Comparison of ENCODE assay signal across 10 cellular contexts in the genomic region with DNA sequence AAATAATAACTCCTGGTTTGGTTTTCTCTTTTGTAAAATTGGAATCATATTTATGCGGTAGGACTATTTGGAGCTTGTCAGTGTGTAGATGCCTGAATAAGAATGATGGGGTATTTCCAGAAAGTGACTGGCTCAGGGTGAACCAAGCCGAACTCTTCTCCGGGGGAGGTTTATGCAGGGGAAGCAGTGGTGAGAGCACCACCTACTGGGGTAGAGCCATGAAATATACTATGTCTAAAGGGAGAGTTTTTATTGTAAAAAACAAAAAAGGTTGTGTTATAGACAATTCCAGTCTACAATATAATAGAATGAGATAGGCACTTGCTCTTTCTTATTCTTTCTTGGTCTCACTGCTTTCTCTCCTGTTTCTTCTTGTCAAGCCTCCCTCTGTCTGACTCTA.
DNase-seq lines count a peak whose midpoint lies in the region; ATAC-seq and TF ChIP-seq lines count a peak whose summit lies in the region.
"Had no signal": no experiment of that assay in that cellular context is flagged by ENCODE, and none has a peak within 500 bp of the region (broad histone marks: within the 10 kb centered on the region; RNA-seq: fewer than 3 reads in every experiment).

No MANE protein-coding gene starts in this region.

- no peaks in the 10 kb centered on the region for H3K36me3 Mint-ChIP-seq in neural progenitor cell
- H3K36me3 Mint-ChIP-seq: natural killer cell treated with Interleukin-12 subunit alpha and Interleukin-12 subunit beta and Interleukin-15 and Interleukin-18, amount 100 ng/mL, for 72 hours had no signal

- H3K9me3 ChIP-seq in neural progenitor cell (ENCODE audit: low read depth) (no peaks in the 10 kb centered on the region), vagina (no peaks in the 10 kb centered on the region)

- no peak overlapping the region for H3K27ac Mint-ChIP-seq in neural progenitor cell
- H3K27ac Mint-ChIP-seq: natural killer cell treated with Interleukin-12 subunit alpha and Interleukin-12 subunit beta and Interleukin-15 and Interleukin-18, amount 100 ng/mL, for 72 hours had no signal

- H3K4me1 Mint-ChIP-seq in neural progenitor cell = no peaks in the 10 kb centered on the region
- H3K4me1 Mint-ChIP-seq: central memory CD8-positive, alpha-beta T cell had no signal

- no peak for DNase-seq in GM13977 (ENCODE audit: low spot score)
- DNase-seq in HuH-7 (ENCODE audit: low spot score) = peak; percentile 25
- peak; percentile 43 for DNase-seq in brain microvascular endothelial cell
- peak; percentile 42 for DNase-seq in neural progenitor cell (ENCODE audit: low spot score)
- no peak for DNase-seq in vagina (ENCODE audit: extremely low spot score in 2 of 2)
- no peak for DNase-seq in activated CD8-positive, alpha-beta memory T cell treated with anti-CD3 and anti-CD28 coated beads, Interleukin-2, amount 50 U/mL, for 48 hours

- H3K4me3 ChIP-seq in brain microvascular endothelial cell (ENCODE audit: low read depth, low read length) (no peak overlapping the region), neural progenitor cell (no peak overlapping the region), vagina (no peak overlapping the region)

- H3K27ac ChIP-seq in brain microvascular endothelial cell = no peak overlapping the region
- no peak overlapping the region for H3K27ac ChIP-seq in neural progenitor cell
- H3K27ac ChIP-seq in vagina = no peak overlapping the region

- no peak overlapping the region for H3K4me2 ChIP-seq in neural progenitor cell

- H3K36me3 ChIP-seq in brain microvascular endothelial cell (replicated peaks) (no peaks in the 10 kb centered on the region), neural progenitor cell (no peaks in the 10 kb centered on the region), vagina (no peaks in the 10 kb centered on the region)

- no peaks in the 10 kb centered on the region for H3K79me2 ChIP-seq in neural progenitor cell (ENCODE audit: low read depth)

- TF ChIP-seq POLR2A in vagina (IDR thresholded peaks at IDR 0.05) = no peak

- no peaks in the 10 kb centered on the region for H3K9me3 Mint-ChIP-seq in neural progenitor cell
- H3K9me3 Mint-ChIP-seq: central memory CD8-positive, alpha-beta T cell; natural killer cell treated with Interleukin-12 subunit alpha and Interleukin-12 subunit beta and Interleukin-15 and Interleukin-18, amount 100 ng/mL, for 72 hours had no signal

- intact Hi-C loops in vagina (cut with DNase I) = no loop called here

- in situ Hi-C loops in GM13977 (cut with MboI; ENCODE audit: low pct_unique_long_range_greater_than_20kb, low sequenced_read_pairs, unreplicated experiment) (no loop called here), brain microvascular endothelial cell (cut with HindIII; ENCODE audit: low pct_ligation_motif_present, low sequenced_read_pairs) (no loop called here)

- no peaks in the 10 kb centered on the region for H3K27me3 Mint-ChIP-seq in neural progenitor cell (ENCODE audit: insufficient read depth, low read depth)
- H3K27me3 Mint-ChIP-seq: central memory CD8-positive, alpha-beta T cell; natural killer cell treated with Interleukin-12 subunit alpha and Interleukin-12 subunit beta and Interleukin-15 and Interleukin-18, amount 100 ng/mL, for 72 hours had no signal

- no peak overlapping the region for H3K4me3 Mint-ChIP-seq in neural progenitor cell
- H3K4me3 Mint-ChIP-seq: central memory CD8-positive, alpha-beta T cell; natural killer cell treated with Interleukin-12 subunit alpha and Interleukin-12 subunit beta and Interleukin-15 and Interleukin-18, amount 100 ng/mL, for 72 hours had no signal

- no peaks in the 10 kb centered on the region for H3K27me3 ChIP-seq in brain microvascular endothelial cell (replicated peaks)
- H3K27me3 ChIP-seq in neural progenitor cell = no peaks in the 10 kb centered on the region
- H3K27me3 ChIP-seq in vagina = no peaks in the 10 kb centered on the region

- H3K4me1 ChIP-seq in neural progenitor cell (no peaks in the 10 kb centered on the region), vagina (no peaks in the 10 kb centered on the region)

- no peak for ATAC-seq in HG02840 (IDR thresholded peaks at IDR 0.05; ENCODE audit: low FRiP score, unreplicated experiment)
- no peak for ATAC-seq in HG03439 (IDR thresholded peaks at IDR 0.05; ENCODE audit: unreplicated experiment)
- ATAC-seq: natural killer cell treated with Interleukin-12 subunit alpha and Interleukin-12 subunit beta and Interleukin-15 and Interleukin-18, amount 100 ng/mL, for 72 hours had no signal

- no peaks in the 10 kb centered on the region for H3F3A ChIP-seq in neural progenitor cell (ENCODE audit: low read depth)

- H2AFZ ChIP-seq in neural progenitor cell (replicated peaks) = peak overlapping the region; percentile 45

- H3K9ac ChIP-seq in neural progenitor cell = no peak overlapping the region

- H4K20me1 ChIP-seq in neural progenitor cell (ENCODE audit: low read depth) = no peaks in the 10 kb centered on the region

- TF ChIP-seq CTCF in GM13977 (IDR thresholded peaks at IDR 0.05; ENCODE audit: extremely low read depth, insufficient read depth, missing control alignments) = peak; percentile 28
- peak; percentile 59 for TF ChIP-seq CTCF in brain microvascular endothelial cell (IDR thresholded peaks at IDR 0.05; ENCODE audit: low read depth, low read length, missing control alignments)
- TF ChIP-seq CTCF in neural progenitor cell (IDR thresholded peaks at IDR 0.05) = peak; percentile 57
- no peak for TF ChIP-seq CTCF in vagina (IDR thresholded peaks at IDR 0.05)

Comparison
In these comparisons a context has a peak if more than half of its experiments do, and no peak if none do; other contexts are left out.
1. DNase-seq: peak in HuH-7 (single experiment), brain microvascular endothelial cell (single experiment) and neural progenitor cell (single experiment); none in GM13977 (single experiment), vagina (0 of 2) and activated CD8-positive, alpha-beta memory T cell treated with anti-CD3 and anti-CD28 coated beads, Interleukin-2, amount 50 U/mL, for 48 hours (single experiment).
2. CTCF ChIP-seq: peak in GM13977 (single experiment), brain microvascular endothelial cell (single experiment) and neural progenitor cell (single experiment); none in vagina (0 of 3).